Comparison of ENCODE assay signal across 1 cellular context in genomic region chr1:145891587-145892485, GRCh38.
A peak's percentile ranks its signal among the peaks of the same experiment; 100 is the strongest.
TF ChIP-seq lines count a peak whose summit lies in the region.

No MANE protein-coding gene starts in this region.

TF ChIP-seq in HepG2, 621 proteins besides CTCF, POLR2A, EP300 and RAD21 (continued from another document and continues in another):
- TF ChIP-seq ZNF234 (CRISPR knock-in tag; conservative IDR thresholded peaks at IDR 0.05), result no peak
- 0 out of 2 replicates have a peak, but pooled peaks have one; percentile 29 for TF ChIP-seq ATF6 (CRISPR knock-in tag; conservative IDR thresholded peaks at IDR 0.05)
- peak; percentile 63; the same call in 1 of the 2 replicates for TF ChIP-seq ZMYM3 (CRISPR knock-in tag; IDR thresholded peaks at IDR 0.05)
- TF ChIP-seq ZBTB42 (CRISPR knock-in tag; IDR thresholded peaks at IDR 0.05), result no peak
- no peak for TF ChIP-seq AGO1 (IDR thresholded peaks at IDR 0.05; ENCODE audit: low read depth, low read length, poor library complexity, severe bottlenecking)
- TF ChIP-seq CREBL2 (CRISPR knock-in tag; IDR thresholded peaks at IDR 0.05; ENCODE audit: borderline replicate concordance), result no peak
- no peak for TF ChIP-seq ZNF672 (CRISPR knock-in tag; IDR thresholded peaks at IDR 0.05)
- no peak for TF ChIP-seq ZNF382 (CRISPR knock-in tag; IDR thresholded peaks at IDR 0.05; ENCODE audit: borderline replicate concordance)
- TF ChIP-seq NRL (CRISPR knock-in tag; IDR thresholded peaks at IDR 0.05; ENCODE audit: borderline replicate concordance), result 0 out of 2 replicates have a peak, but pooled peaks have one; percentile 29
- TF ChIP-seq THYN1 (CRISPR knock-in tag; IDR thresholded peaks at IDR 0.05; ENCODE audit: borderline replicate concordance, low read depth), result no peak
- no peak for TF ChIP-seq PAX8 (CRISPR knock-in tag; IDR thresholded peaks at IDR 0.05; ENCODE audit: borderline replicate concordance)
- no peak for TF ChIP-seq RBAK (CRISPR knock-in tag; IDR thresholded peaks at IDR 0.05)
- TF ChIP-seq ZNF747 (CRISPR knock-in tag; IDR thresholded peaks at IDR 0.05; ENCODE audit: borderline replicate concordance), result no peak
- TF ChIP-seq KLF13 (CRISPR knock-in tag; IDR thresholded peaks at IDR 0.05), result no peak
- peak; percentile 62; the same call in 1 of the 2 replicates for TF ChIP-seq ZNF124 (CRISPR knock-in tag; IDR thresholded peaks at IDR 0.05)
- TF ChIP-seq MAX (IDR thresholded peaks at IDR 0.05), result no peak; the same call in 1 of the 2 replicates
- no peak for TF ChIP-seq HNRNPK (IDR thresholded peaks at IDR 0.05; ENCODE audit: low read depth, low read length, poor library complexity, severe bottlenecking)
- TF ChIP-seq DDIT3 (CRISPR knock-in tag; IDR thresholded peaks at IDR 0.05), result no peak
- no peak for TF ChIP-seq SNAI1 (CRISPR knock-in tag; IDR thresholded peaks at IDR 0.05; ENCODE audit: borderline replicate concordance)
- TF ChIP-seq ZNF136 (CRISPR knock-in tag; IDR thresholded peaks at IDR 0.05; ENCODE audit: low read depth), result no peak
- no peak for TF ChIP-seq SMARCC2 (IDR thresholded peaks at IDR 0.05)
- TF ChIP-seq MXI1 (IDR thresholded peaks at IDR 0.05; ENCODE audit: borderline replicate concordance, low read depth, low read length), result peak; percentile 81; the same call in 1 of the 3 replicates
- no peak for TF ChIP-seq ZNF660 (CRISPR knock-in tag; IDR thresholded peaks at IDR 0.05; ENCODE audit: borderline replicate concordance, low read depth)
- no peak; the same call in 1 of the 2 replicates for TF ChIP-seq ZNF768 (CRISPR knock-in tag; IDR thresholded peaks at IDR 0.05)
- no peak for TF ChIP-seq ZNF44 (CRISPR knock-in tag; IDR thresholded peaks at IDR 0.05)
- TF ChIP-seq ZNF746 (CRISPR knock-in tag; IDR thresholded peaks at IDR 0.05), result peak; percentile 84
- TF ChIP-seq SOX5 (CRISPR knock-in tag; IDR thresholded peaks at IDR 0.05; ENCODE audit: borderline replicate concordance), result peak; percentile 69; the same call in 1 of the 2 replicates
- no peak for TF ChIP-seq SMARCE1 (IDR thresholded peaks at IDR 0.05; ENCODE audit: borderline replicate concordance)
- TF ChIP-seq RBM39 (IDR thresholded peaks at IDR 0.05; ENCODE audit: low read depth, low read length, poor library complexity, severe bottlenecking), result no peak
- TF ChIP-seq JUND (CRISPR knock-in tag; IDR thresholded peaks at IDR 0.05), result peak; percentile 85; the same call in 1 of the 2 replicates
- no peak for TF ChIP-seq ZFAT (CRISPR knock-in tag; conservative IDR thresholded peaks at IDR 0.05)
- TF ChIP-seq ZNF558 (CRISPR knock-in tag; IDR thresholded peaks at IDR 0.05; ENCODE audit: borderline replicate concordance), result no peak
- no peak for TF ChIP-seq ZNF761 (CRISPR knock-in tag; conservative IDR thresholded peaks at IDR 0.05)
- TF ChIP-seq ZNF737 (CRISPR knock-in tag; IDR thresholded peaks at IDR 0.05; ENCODE audit: borderline replicate concordance), result no peak
- TF ChIP-seq ZNF3 (CRISPR knock-in tag; IDR thresholded peaks at IDR 0.05), result no peak
- TF ChIP-seq RFX5 (IDR thresholded peaks at IDR 0.05; ENCODE audit: low read depth, low read length), result 0 out of 2 replicates have a peak, but pooled peaks have one; percentile 7
- TF ChIP-seq ZNF142 (CRISPR knock-in tag; IDR thresholded peaks at IDR 0.05), result peak; percentile 80
- no peak for TF ChIP-seq SKIL (CRISPR knock-in tag; IDR thresholded peaks at IDR 0.05; ENCODE audit: borderline replicate concordance)
- TF ChIP-seq NFE2 (CRISPR knock-in tag; IDR thresholded peaks at IDR 0.05), result no peak
- no peak for TF ChIP-seq STAT5B (CRISPR knock-in tag; IDR thresholded peaks at IDR 0.05)
- TF ChIP-seq SIX4 (CRISPR knock-in tag; IDR thresholded peaks at IDR 0.05), result peak; percentile 99
- TF ChIP-seq ZNF547 (CRISPR knock-in tag; IDR thresholded peaks at IDR 0.05), result no peak
- peak; percentile 20 for TF ChIP-seq ZNF781 (CRISPR knock-in tag; IDR thresholded peaks at IDR 0.05; ENCODE audit: borderline replicate concordance, not compliant biosample characterization)
- peak; percentile 59; the same call in 1 of the 2 replicates for TF ChIP-seq KDM3A (CRISPR knock-in tag; IDR thresholded peaks at IDR 0.05; ENCODE audit: low read depth)
- TF ChIP-seq ZC3H13 (CRISPR knock-in tag; IDR thresholded peaks at IDR 0.05), result no peak
- TF ChIP-seq ZBTB2 (CRISPR knock-in tag; IDR thresholded peaks at IDR 0.05; ENCODE audit: low read depth), result no peak
- TF ChIP-seq RNF219 (CRISPR knock-in tag; IDR thresholded peaks at IDR 0.05), result no peak
- TF ChIP-seq MEIS1 (CRISPR knock-in tag; IDR thresholded peaks at IDR 0.05; ENCODE audit: borderline replicate concordance), result no peak
- peak; percentile 43; the same call in 1 of the 2 replicates for TF ChIP-seq ZNF770 (CRISPR knock-in tag; IDR thresholded peaks at IDR 0.05)
- TF ChIP-seq TBX3 (IDR thresholded peaks at IDR 0.05; ENCODE audit: borderline replicate concordance), result no peak
- no peak for TF ChIP-seq IKZF1 (IDR thresholded peaks at IDR 0.05)
- no peak for TF ChIP-seq TFDP2 (CRISPR knock-in tag; IDR thresholded peaks at IDR 0.05)
